Comparison of ENCODE assay signal across 1 cellular context in the genomic region with DNA sequence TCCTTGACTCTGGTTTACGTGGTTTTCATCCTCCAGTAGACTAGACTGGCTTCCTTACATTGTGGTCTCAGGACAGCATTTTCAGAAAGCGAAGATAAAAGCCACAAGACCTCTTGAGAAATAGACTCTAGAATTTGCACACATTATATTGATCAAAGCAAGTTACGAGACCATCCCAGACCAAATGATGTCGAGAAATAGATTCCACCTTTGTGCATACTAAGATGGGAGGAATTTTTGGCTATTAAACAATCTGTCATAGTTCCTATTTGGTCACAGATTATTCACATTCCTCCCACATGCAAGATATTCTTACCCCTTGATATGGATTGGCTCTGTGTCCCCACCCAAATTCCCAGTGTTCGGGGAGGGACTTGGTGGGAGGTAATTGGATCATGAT.
TF ChIP-seq lines count a peak whose summit lies in the region.

No MANE protein-coding gene starts in this region.

TF ChIP-seq in SK-N-SH, 30 proteins besides CTCF, POLR2A, EP300 and RAD21 (continued from another document):
- TF ChIP-seq, protein P1, sequence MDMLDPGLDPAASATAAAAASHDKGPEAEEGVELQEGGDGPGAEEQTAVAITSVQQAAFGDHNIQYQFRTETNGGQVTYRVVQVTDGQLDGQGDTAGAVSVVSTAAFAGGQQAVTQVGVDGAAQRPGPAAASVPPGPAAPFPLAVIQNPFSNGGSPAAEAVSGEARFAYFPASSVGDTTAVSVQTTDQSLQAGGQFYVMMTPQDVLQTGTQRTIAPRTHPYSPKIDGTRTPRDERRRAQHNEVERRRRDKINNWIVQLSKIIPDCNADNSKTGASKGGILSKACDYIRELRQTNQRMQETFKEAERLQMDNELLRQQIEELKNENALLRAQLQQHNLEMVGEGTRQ (IDR thresholded peaks at IDR 0.05; ENCODE audit: borderline replicate concordance, low read depth, low read length) = no peak
- TF ChIP-seq FOSL2 (IDR thresholded peaks at IDR 0.05; ENCODE audit: borderline replicate concordance, low read depth) (no peak), RXRA (IDR thresholded peaks at IDR 0.05; ENCODE audit: borderline replicate concordance, low read depth) (no peak), FOXM1 (IDR thresholded peaks at IDR 0.05; ENCODE audit: low read depth) (no peak), ELF1 (IDR thresholded peaks at IDR 0.05) (no peak), FOXJ3 (CRISPR knock-in tag; IDR thresholded peaks at IDR 0.05) (no peak)
- TF ChIP-seq, protein P2, sequence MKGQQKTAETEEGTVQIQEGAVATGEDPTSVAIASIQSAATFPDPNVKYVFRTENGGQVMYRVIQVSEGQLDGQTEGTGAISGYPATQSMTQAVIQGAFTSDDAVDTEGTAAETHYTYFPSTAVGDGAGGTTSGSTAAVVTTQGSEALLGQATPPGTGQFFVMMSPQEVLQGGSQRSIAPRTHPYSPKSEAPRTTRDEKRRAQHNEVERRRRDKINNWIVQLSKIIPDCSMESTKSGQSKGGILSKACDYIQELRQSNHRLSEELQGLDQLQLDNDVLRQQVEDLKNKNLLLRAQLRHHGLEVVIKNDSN (IDR thresholded peaks at IDR 0.05; ENCODE audit: borderline replicate concordance, low read depth) = no peak
TF ChIP-seq in SK-N-SH: peak in this region for 0.
